ENCODE assay signal across 31 cellular contexts in the genomic region with DNA sequence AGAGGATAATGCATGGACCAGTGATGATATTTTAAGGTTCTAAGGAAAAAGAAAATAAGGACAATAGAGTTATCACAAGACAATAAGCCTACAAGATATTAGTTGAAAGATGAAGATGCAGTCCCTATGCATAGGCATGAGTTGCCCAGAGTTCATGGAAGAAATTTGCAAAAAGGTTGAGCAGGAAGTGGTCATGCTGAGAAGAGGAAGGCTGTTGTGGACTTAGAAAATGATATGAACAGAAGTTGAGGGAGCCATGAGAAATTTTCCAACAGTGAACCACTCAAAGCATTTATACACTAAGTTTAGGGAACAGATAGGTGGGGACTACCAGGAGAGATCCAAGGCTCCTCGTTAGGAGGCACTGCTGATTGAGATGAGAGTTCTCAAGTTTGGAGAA.
"Had no signal": no experiment of that assay in that cellular context is flagged by ENCODE, and none has a peak within 500 bp of the region (broad histone marks: within the 10 kb centered on the region; RNA-seq: fewer than 3 reads in every experiment).

No MANE protein-coding gene starts in this region.

- FAIRE-seq: keratinocyte had no signal

- H3K36me3 ChIP-seq: adrenal gland, ovary, upper lobe of left lung, WERI-Rb-1 had no signal

- ATAC-seq: activated CD4-positive, CD25-positive, alpha-beta regulatory T cell treated with anti-CD3 and anti-CD28 coated beads, Interleukin-2, amount 50 U/mL, for 24 hours; body of pancreas; effector memory CD8-positive, alpha-beta T cell; left cardiac atrium; sciatic nerve; stimulated activated memory B cell treated with anti-CD40 and anti-IgM and Interleukin-4, amounts not matched to agents 10 μg/mL and 1 μg/mL and 100 μg/mL, for 72 hours; stimulated activated naive CD8-positive, alpha-beta T cell treated with anti-CD3 and anti-CD28 coated beads, Interleukin-15, amount 100 ng/mL, for 72 hours had no signal

- DNase-seq: activated CD4-positive, alpha-beta T cell treated with anti-CD3 and anti-CD28 coated beads for 48 hours; activated CD4-positive, alpha-beta T cell treated with anti-CD3 and anti-CD28 coated beads, Interleukin-2, amount 50 U/mL, for 48 hours; activated CD8-positive, alpha-beta memory T cell treated with anti-CD3 and anti-CD28 coated beads for 24 hours; activated effector memory CD4-positive, alpha-beta T cell treated with anti-CD3 and anti-CD28 coated beads, Interleukin-2, amount 50 U/mL, for 16 hours; activated naive CD4-positive, alpha-beta T cell treated with anti-CD3 and anti-CD28 coated beads for 36 hours; activated naive CD8-positive, alpha-beta T cell treated with anti-CD3 and anti-CD28 coated beads for 36 hours; adrenal gland; aorta; body of pancreas; cortex of kidney; effector memory CD8-positive, alpha-beta T cell; foreskin fibroblast; head of caudate nucleus; hippocampal formation; left cardiac atrium; naive B cell; nephron progenitor cell; ovary; retina; stimulated activated CD4-positive, alpha-beta T cell treated with anti-CD3 and anti-CD28 coated beads, Interleukin-12 subunit alpha, Interleukin-12 subunit beta, amount 100 ng/mL, for 4 hours; stimulated activated CD4-positive, alpha-beta T cell treated with anti-CD3 and anti-CD28 coated beads, Interleukin-4, amount 100 ng/mL, for 1 hour; stimulated activated naive CD8-positive, alpha-beta T cell treated with anti-CD3 and anti-CD28 coated beads, Interleukin-15, amount 100 ng/mL, for 72 hours; substantia nigra; T-helper 2 cell; upper lobe of left lung; WERI-Rb-1 had no signal

- H3K27ac ChIP-seq: adrenal gland, body of pancreas, ovary, skin epidermis, upper lobe of left lung, WERI-Rb-1 had no signal

- H3K4me3 ChIP-seq: adrenal gland, body of pancreas, ovary, skin epidermis, upper lobe of left lung had no signal

- H3K9me3 ChIP-seq: adrenal gland, body of pancreas, ovary, upper lobe of left lung had no signal

- H3K27me3 ChIP-seq: body of pancreas, ovary had no signal
